1 cellular context compared by ENCODE assay signal in the genomic region with DNA sequence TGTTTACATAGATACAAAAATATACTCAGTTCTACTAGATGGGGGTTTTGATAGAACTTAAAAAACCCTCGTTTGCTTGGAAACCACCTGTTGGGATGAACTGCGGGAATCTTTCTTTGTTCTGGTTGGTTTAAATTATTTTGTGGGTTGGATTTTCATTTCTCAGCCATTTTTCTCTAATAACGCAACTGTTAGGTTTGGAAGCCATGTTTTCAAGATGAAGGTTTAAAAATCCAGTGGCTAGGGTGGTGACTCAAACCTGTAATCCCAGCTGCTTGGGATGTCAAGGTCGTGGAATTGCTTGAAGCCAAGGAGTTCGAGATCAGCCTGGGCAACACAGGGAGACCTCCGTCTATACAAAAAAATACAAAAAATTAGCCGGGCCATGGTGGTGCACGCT.
TF ChIP-seq lines count a peak whose summit lies in the region.

No MANE protein-coding gene starts in this region.

TF ChIP-seq in SK-N-SH, 30 proteins besides CTCF, POLR2A, EP300 and RAD21 (continued from another document):
- TF ChIP-seq, protein P1, sequence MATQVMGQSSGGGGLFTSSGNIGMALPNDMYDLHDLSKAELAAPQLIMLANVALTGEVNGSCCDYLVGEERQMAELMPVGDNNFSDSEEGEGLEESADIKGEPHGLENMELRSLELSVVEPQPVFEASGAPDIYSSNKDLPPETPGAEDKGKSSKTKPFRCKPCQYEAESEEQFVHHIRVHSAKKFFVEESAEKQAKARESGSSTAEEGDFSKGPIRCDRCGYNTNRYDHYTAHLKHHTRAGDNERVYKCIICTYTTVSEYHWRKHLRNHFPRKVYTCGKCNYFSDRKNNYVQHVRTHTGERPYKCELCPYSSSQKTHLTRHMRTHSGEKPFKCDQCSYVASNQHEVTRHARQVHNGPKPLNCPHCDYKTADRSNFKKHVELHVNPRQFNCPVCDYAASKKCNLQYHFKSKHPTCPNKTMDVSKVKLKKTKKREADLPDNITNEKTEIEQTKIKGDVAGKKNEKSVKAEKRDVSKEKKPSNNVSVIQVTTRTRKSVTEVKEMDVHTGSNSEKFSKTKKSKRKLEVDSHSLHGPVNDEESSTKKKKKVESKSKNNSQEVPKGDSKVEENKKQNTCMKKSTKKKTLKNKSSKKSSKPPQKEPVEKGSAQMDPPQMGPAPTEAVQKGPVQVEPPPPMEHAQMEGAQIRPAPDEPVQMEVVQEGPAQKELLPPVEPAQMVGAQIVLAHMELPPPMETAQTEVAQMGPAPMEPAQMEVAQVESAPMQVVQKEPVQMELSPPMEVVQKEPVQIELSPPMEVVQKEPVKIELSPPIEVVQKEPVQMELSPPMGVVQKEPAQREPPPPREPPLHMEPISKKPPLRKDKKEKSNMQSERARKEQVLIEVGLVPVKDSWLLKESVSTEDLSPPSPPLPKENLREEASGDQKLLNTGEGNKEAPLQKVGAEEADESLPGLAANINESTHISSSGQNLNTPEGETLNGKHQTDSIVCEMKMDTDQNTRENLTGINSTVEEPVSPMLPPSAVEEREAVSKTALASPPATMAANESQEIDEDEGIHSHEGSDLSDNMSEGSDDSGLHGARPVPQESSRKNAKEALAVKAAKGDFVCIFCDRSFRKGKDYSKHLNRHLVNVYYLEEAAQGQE (IDR thresholded peaks at IDR 0.05; ENCODE audit: low read depth, low read length) = no peak
- TF ChIP-seq, protein P2, sequence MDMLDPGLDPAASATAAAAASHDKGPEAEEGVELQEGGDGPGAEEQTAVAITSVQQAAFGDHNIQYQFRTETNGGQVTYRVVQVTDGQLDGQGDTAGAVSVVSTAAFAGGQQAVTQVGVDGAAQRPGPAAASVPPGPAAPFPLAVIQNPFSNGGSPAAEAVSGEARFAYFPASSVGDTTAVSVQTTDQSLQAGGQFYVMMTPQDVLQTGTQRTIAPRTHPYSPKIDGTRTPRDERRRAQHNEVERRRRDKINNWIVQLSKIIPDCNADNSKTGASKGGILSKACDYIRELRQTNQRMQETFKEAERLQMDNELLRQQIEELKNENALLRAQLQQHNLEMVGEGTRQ (IDR thresholded peaks at IDR 0.05; ENCODE audit: borderline replicate concordance, low read depth, low read length) = no peak
- TF ChIP-seq FOXJ3 (CRISPR knock-in tag; IDR thresholded peaks at IDR 0.05) (no peak), RFX5 (IDR thresholded peaks at IDR 0.05; ENCODE audit: low read length) (no peak), JUND (IDR thresholded peaks at IDR 0.05) (no peak), GATA2 (CRISPR knock-in tag; IDR thresholded peaks at IDR 0.05) (no peak), TEAD4 (IDR thresholded peaks at IDR 0.05; ENCODE audit: borderline replicate concordance, insufficient read depth) (no peak), TAF1 (IDR thresholded peaks at IDR 0.05; ENCODE audit: borderline replicate concordance, low read depth, low read length) (no peak), RCOR1 (IDR thresholded peaks at IDR 0.05; ENCODE audit: low read length) (no peak), FOXM1 (IDR thresholded peaks at IDR 0.05; ENCODE audit: low read depth) (no peak), TCF12 (IDR thresholded peaks at IDR 0.05) (no peak)
- TF ChIP-seq, protein P3, sequence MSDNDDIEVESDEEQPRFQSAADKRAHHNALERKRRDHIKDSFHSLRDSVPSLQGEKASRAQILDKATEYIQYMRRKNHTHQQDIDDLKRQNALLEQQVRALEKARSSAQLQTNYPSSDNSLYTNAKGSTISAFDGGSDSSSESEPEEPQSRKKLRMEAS (IDR thresholded peaks at IDR 0.05; ENCODE audit: low read depth) = no peak
- TF ChIP-seq, protein P4, sequence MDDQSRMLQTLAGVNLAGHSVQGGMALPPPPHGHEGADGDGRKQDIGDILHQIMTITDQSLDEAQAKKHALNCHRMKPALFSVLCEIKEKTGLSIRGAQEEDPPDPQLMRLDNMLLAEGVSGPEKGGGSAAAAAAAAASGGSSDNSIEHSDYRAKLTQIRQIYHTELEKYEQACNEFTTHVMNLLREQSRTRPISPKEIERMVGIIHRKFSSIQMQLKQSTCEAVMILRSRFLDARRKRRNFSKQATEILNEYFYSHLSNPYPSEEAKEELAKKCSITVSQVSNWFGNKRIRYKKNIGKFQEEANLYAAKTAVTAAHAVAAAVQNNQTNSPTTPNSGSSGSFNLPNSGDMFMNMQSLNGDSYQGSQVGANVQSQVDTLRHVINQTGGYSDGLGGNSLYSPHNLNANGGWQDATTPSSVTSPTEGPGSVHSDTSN (IDR thresholded peaks at IDR 0.05) = no peak
